In genomic region chr17:32006957-32007462, GRCh38 we compare ENCODE assay signal across 8 cellular contexts. TPM values are rescaled to one million over a fixed set of nuclear protein-coding genes. Genes with fewer than 3 reads are reported as not detected.
DNase-seq lines count a peak whose midpoint lies in the region; ATAC-seq and TF ChIP-seq lines count a peak whose summit lies in the region.

LRRC37B (plus strand) TSS chr17:32007383; CDS start chr17:32021393, 14,010 bp downstream.

- H3K27ac ChIP-seq in A673 (ENCODE audit: low read depth, low read length, poor library complexity, severe bottlenecking), result peak within 1 kb of the TSS; percentile 65

- no peaks in the 10 kb centered on the region for H3K4me1 ChIP-seq in A673 (ENCODE audit: insufficient read depth, low read length, poor library complexity, severe bottlenecking)

- POLR2A ChIA-PET in A673 (lab: Charles Lee; ENCODE audit: low non-redundant PET), result no interaction called here

- H3K36me3 Mint-ChIP-seq in central memory CD8-positive, alpha-beta T cell (ENCODE audit: insufficient read depth), result peaks cover 11% of the 10 kb centered on the region

- peak within 1 kb of the TSS; percentile 95 for H3K4me3 Mint-ChIP-seq in central memory CD8-positive, alpha-beta T cell

- intact Hi-C loops in A673 (cut with micrococcal nuclease; ENCODE audit: unreplicated experiment), result no loop called here

- peak; percentile 67 for TF ChIP-seq CTCF in A673 (conservative IDR thresholded peaks at IDR 0.05; ENCODE audit: low read depth, low read length)

- no peaks in the 10 kb centered on the region for H3K9me3 Mint-ChIP-seq in central memory CD8-positive, alpha-beta T cell

- H3K9me3 ChIP-seq in A673 (ENCODE audit: low read depth, low read length, poor library complexity, severe bottlenecking), result no peaks in the 10 kb centered on the region

- H3K36me3 ChIP-seq in A673 (ENCODE audit: insufficient read depth, low read length, poor library complexity, severe bottlenecking), result no peaks in the 10 kb centered on the region

- no peaks in the 10 kb centered on the region for H3K27me3 ChIP-seq in A673 (replicated peaks; ENCODE audit: insufficient read depth, low read depth, low read length, poor library complexity)

- H3K4me3 ChIP-seq in A673 (ENCODE audit: low read depth, low read length, poor library complexity, severe bottlenecking), result peak within 1 kb of the TSS; percentile 69

- peak within 1 kb of the TSS; percentile 93 for H3K27ac Mint-ChIP-seq in central memory CD8-positive, alpha-beta T cell (ENCODE audit: low read depth)

- peaks cover 31% of the 10 kb centered on the region for H3K4me1 Mint-ChIP-seq in central memory CD8-positive, alpha-beta T cell

- ATAC-seq in GM18867 (IDR thresholded peaks at IDR 0.05; ENCODE audit: unreplicated experiment) (peak; percentile 82), HG03108 (IDR thresholded peaks at IDR 0.05; ENCODE audit: unreplicated experiment) (peak; percentile 87)
- peak; percentile 93 to 95 for ATAC-seq in activated CD4-positive, CD25-positive, alpha-beta regulatory T cell treated with anti-CD3 and anti-CD28 coated beads, Interleukin-2, amount 50 U/mL, for 24 hours
- peak; percentile 95 for ATAC-seq in central memory CD8-positive, alpha-beta T cell (replicated peaks; ENCODE audit: extremely low read depth, poor library complexity, severe bottlenecking)

- no peaks in the 10 kb centered on the region for H3K27me3 Mint-ChIP-seq in central memory CD8-positive, alpha-beta T cell

- peak; percentile 82 for DNase-seq in A673 (ENCODE audit: low spot score)
- DNase-seq in NCI-H345 treated with DMSO at 0.1 percent for 48 hours (lab: John Stamatoyannopoulos, UW; ENCODE audit: unreplicated experiment), result peak; percentile 43
- peak; percentile 83 to 88 for DNase-seq in central memory CD8-positive, alpha-beta T cell (ENCODE audit: low spot score in 2 of 2)
- peak; percentile 43 for DNase-seq in kidney glomerular epithelial cell (lab: John Stamatoyannopoulos, UW)
- peak; percentile 73 to 87 for DNase-seq in stimulated activated CD4-positive, alpha-beta T cell treated with anti-CD3 and anti-CD28 coated beads, Interleukin-15, amount 100 ng/mL, for 48 hours (ENCODE audit: low read depth in 2 of 2)

- no TSS peak for BruUV-seq in A673 (replicated peaks; lab: Mats Ljungman, UMichigan)

- CTCF ChIA-PET in A673 (lab: Charles Lee), result interaction anchor here (1.0 kb wide), 1 partner anchor 12 kb away, joined by 3 read pairs; no protein-coding TSS in a partner anchor

RNA-seq across cellular contexts. Expression of gene LRRC37B, which starts in this region (rescaled TPM):
- total RNA-seq in A673 (2021), result 14.2 and 21.2 TPM in 2 replicates

Comparison
In these comparisons a context has a peak if more than half of its experiments do, and no peak if none do; other contexts are left out.
1. Peak in every context shown above with its lines: DNase-seq, ATAC-seq, H3K4me3 ChIP-seq and H3K27ac ChIP-seq.